Comparison of ENCODE assay signal across 17 cellular contexts in the genomic region with DNA sequence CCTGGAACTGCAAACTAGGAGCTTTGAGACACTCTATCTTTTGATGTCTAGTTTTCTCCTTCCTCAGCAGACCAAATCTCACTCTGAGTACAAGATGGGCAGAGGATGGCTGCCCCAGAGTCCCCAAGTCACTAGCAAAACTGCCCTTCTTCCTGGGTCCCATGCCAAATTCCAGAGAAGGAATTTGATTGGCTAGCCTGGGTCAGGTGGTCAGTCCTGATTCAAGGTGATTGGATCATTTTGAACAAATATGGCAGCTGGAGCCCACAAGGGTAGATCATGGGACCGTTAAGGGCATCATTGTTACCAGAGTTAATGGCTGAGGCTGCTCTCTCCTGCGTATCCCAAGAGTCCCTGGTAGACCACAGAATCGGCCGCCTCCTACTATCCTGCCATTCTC. TPM values are rescaled to one million over a fixed set of nuclear protein-coding genes. Genes with fewer than 3 reads are reported as not detected.
DNase-seq lines count a peak whose midpoint lies in the region; ATAC-seq, FAIRE-seq and TF ChIP-seq lines count a peak whose summit lies in the region.
"Had no signal": no experiment of that assay in that cellular context is flagged by ENCODE, and none has a peak within 500 bp of the region (broad histone marks: within the 10 kb centered on the region; RNA-seq: fewer than 3 reads in every experiment).

No MANE protein-coding gene starts in this region.

- intact Hi-C loops in dorsolateral prefrontal cortex (cut with DNase I): no loop called here
- intact Hi-C loops in posterior vena cava (cut with DNase I): no loop called here

- TF ChIP-seq EP300 in A549 (IDR thresholded peaks at IDR 0.05): no peak

- no peak overlapping the region for H3K27ac Mint-ChIP-seq in activated CD4-positive, alpha-beta T cell treated with anti-CD3 and anti-CD28 coated beads, Interleukin-2, amount 10 ng/mL, durations not matched to agents 7 days and 5 days
- H3K27ac Mint-ChIP-seq: CD4-positive, CD25-positive, alpha-beta regulatory T cell had no signal

- no peak overlapping the region for H3K4me3 Mint-ChIP-seq in activated CD4-positive, alpha-beta T cell treated with anti-CD3 and anti-CD28 coated beads, Interleukin-2, amount 10 ng/mL, durations not matched to agents 7 days and 5 days
- H3K4me3 Mint-ChIP-seq: CD4-positive, CD25-positive, alpha-beta regulatory T cell had no signal

- FAIRE-seq in A549 (lab: Jason Lieb, UNC): no peak

- H3K4me2 ChIP-seq in A549: no peak overlapping the region
- H3K4me2 ChIP-seq: BLaER1 had no signal

- no peak for TF ChIP-seq RAD21 in A549 (conservative IDR thresholded peaks at IDR 0.05 in 1 of 2, IDR thresholded peaks at IDR 0.05 in 1 of 2)

- 69% methylated on average over 4 of the region's 4 CpGs for WGBS in A549 (ENCODE audit: missing lambda C conversion rate)

- H3K4me1 ChIP-seq in A549: no peaks in the 10 kb centered on the region

- no peaks in the 10 kb centered on the region for H3K4me1 Mint-ChIP-seq in activated CD4-positive, alpha-beta T cell treated with anti-CD3 and anti-CD28 coated beads, Interleukin-2, amount 10 ng/mL, durations not matched to agents 7 days and 5 days
- H3K4me1 Mint-ChIP-seq: CD4-positive, CD25-positive, alpha-beta regulatory T cell had no signal

- H3K9me3 Mint-ChIP-seq in activated CD4-positive, alpha-beta T cell treated with anti-CD3 and anti-CD28 coated beads, Interleukin-2, amount 10 ng/mL, durations not matched to agents 7 days and 5 days: no peaks in the 10 kb centered on the region
- H3K9me3 Mint-ChIP-seq: CD4-positive, CD25-positive, alpha-beta regulatory T cell had no signal

- no peaks in the 10 kb centered on the region for H3K27me3 Mint-ChIP-seq in activated CD4-positive, alpha-beta T cell treated with anti-CD3 and anti-CD28 coated beads, Interleukin-2, amount 10 ng/mL, durations not matched to agents 7 days and 5 days
- H3K27me3 Mint-ChIP-seq: CD4-positive, CD25-positive, alpha-beta regulatory T cell had no signal

- peaks cover 0 to 4% (median 0%) of the 10 kb centered on the region in 45 donors for H3K27me3 ChIP-seq in dorsolateral prefrontal cortex
- H3K27me3 ChIP-seq: BLaER1 had no signal

- CTCF ChIA-PET in A549 (lab: Yijun Ruan, JAX): no interaction called here
- CTCF ChIA-PET in activated CD4-positive, alpha-beta T cell treated with anti-CD3 and anti-CD28 coated beads, Interleukin-2, amount 10 ng/mL, durations not matched to agents 7 days and 5 days (lab: Charles Lee): no interaction called here

- TF ChIP-seq CTCF in A549 (IDR thresholded peaks at IDR 0.05) (no peak), dorsolateral prefrontal cortex (IDR thresholded peaks at IDR 0.05 in 54 of 56, conservative IDR thresholded peaks at IDR 0.05 in 2 of 56; ENCODE audit: low read depth in 1 of 56, partially characterized antibody in 56 of 56) (no peak)

- ATAC-seq in A549: no peak; a peak in 1 of 6 replicates
- ATAC-seq in GM19328 (IDR thresholded peaks at IDR 0.05; ENCODE audit: unreplicated experiment): no peak
- ATAC-seq: HCT116 had no signal

- H3K4me3 ChIP-seq in A549: no peak overlapping the region
- H3K4me3 ChIP-seq in dorsolateral prefrontal cortex: no peak overlapping the region
- H3K4me3 ChIP-seq: BLaER1 had no signal

- POLR2A ChIA-PET in A549 (lab: Yijun Ruan, JAX): no interaction called here
- POLR2A ChIA-PET in activated CD4-positive, alpha-beta T cell treated with anti-CD3 and anti-CD28 coated beads, Interleukin-2, amount 10 ng/mL, durations not matched to agents 7 days and 5 days (lab: Charles Lee): no interaction called here

- H3K9me3 ChIP-seq in A549: no peaks in the 10 kb centered on the region
- H3K9me3 ChIP-seq: BLaER1 had no signal

- H3K36me3 Mint-ChIP-seq in activated CD4-positive, alpha-beta T cell treated with anti-CD3 and anti-CD28 coated beads, Interleukin-2, amount 10 ng/mL, durations not matched to agents 7 days and 5 days (ENCODE audit: low read depth): no peaks in the 10 kb centered on the region
- H3K36me3 Mint-ChIP-seq: CD4-positive, CD25-positive, alpha-beta regulatory T cell had no signal

- DNase-seq in A549 (ENCODE audit: low read depth in 1 of 2, low spot score in 1 of 2): no peak
- DNase-seq in RPMI7951 (ENCODE audit: low read depth): peak; percentile 9
- DNase-seq in dorsolateral prefrontal cortex: peak in 1 of 10 donors; percentile 25
- DNase-seq in posterior vena cava (ENCODE audit: low spot score): peak; percentile 2
- DNase-seq in activated CD4-positive, alpha-beta T cell treated with anti-CD3 and anti-CD28 coated beads, Interleukin-2, amount 10 ng/mL, durations not matched to agents 7 days and 5 days: no peak
- no peak for DNase-seq in CD1c-positive myeloid dendritic cell (ENCODE audit: extremely low spot score)
- DNase-seq in globus pallidus (ENCODE audit: low spot score): no peak
- DNase-seq: AML-193; CD4-positive, CD25-positive, alpha-beta regulatory T cell; DMS53; GF-D8 had no signal

- TF ChIP-seq POLR2A in A549 (IDR thresholded peaks at IDR 0.05; ENCODE audit: low read length): no peak

- H3K27ac ChIP-seq in A549 (no peak overlapping the region), dorsolateral prefrontal cortex (peak overlapping the region in 54 of 59 donors; percentile 1 to 98 (median 73))
- H3K27ac ChIP-seq: 22Rv1, BLaER1, HL-60 had no signal

TF ChIP-seq in A549, 52 proteins besides CTCF, POLR2A, EP300 and RAD21:
- TF ChIP-seq, protein P1, sequence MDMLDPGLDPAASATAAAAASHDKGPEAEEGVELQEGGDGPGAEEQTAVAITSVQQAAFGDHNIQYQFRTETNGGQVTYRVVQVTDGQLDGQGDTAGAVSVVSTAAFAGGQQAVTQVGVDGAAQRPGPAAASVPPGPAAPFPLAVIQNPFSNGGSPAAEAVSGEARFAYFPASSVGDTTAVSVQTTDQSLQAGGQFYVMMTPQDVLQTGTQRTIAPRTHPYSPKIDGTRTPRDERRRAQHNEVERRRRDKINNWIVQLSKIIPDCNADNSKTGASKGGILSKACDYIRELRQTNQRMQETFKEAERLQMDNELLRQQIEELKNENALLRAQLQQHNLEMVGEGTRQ (IDR thresholded peaks at IDR 0.05): peak; percentile 17; the same call in 1 of the 2 replicates
- no peak for TF ChIP-seq EHMT2 (IDR thresholded peaks at IDR 0.05; ENCODE audit: low read depth)

RNA-seq across cellular contexts. Expression of a gene that starts 21.7 kb away (rescaled TPM):
- polyA plus RNA-seq in A549 (2011; rRNA removed) (0.03 TPM in 1 of 2 replicates, not detected in the other), A549 (2017; fragmentation: RNase III; extraction: RNeasy Plus Mini Kit Qiagen cat#74134 plus additional on column Dnase treatment) (not detected in 3 replicates)
- polyA plus RNA-seq in A549 (2012; cell fraction: cytosol; rRNA removed): not detected in 2 replicates
- polyA plus RNA-seq in A549 (2012; cell fraction: nucleus; rRNA removed): 0.01 TPM in 1 of 2 replicates, not detected in the other
- polyA minus RNA-seq in A549 (2011; rRNA and poly(A)+ RNA removed): not detected in 2 replicates
- total RNA-seq in RPMI7951 (2014; rRNA removed; shearing (Covaris generic)): not detected in 2 replicates
- total RNA-seq in dorsolateral prefrontal cortex (100 to 1,000 TPM; 127 to 356 (median 209) TPM), posterior vena cava (1 to 10 TPM; 1.2 to 1.3 TPM)
- total RNA-seq in activated CD4-positive, alpha-beta T cell treated with anti-CD3 and anti-CD28 coated beads, Interleukin-2, amount 10 ng/mL, durations not matched to agents 7 days and 5 days: not detected
- total RNA-seq: CD4-positive, CD25-positive, alpha-beta regulatory T cell; H4 had no signal
- polyA plus RNA-seq: CD4-positive, CD25-positive, alpha-beta regulatory T cell had no signal

Comparison
In these comparisons a context has a peak if more than half of its experiments do, and no peak if none do; other contexts are left out.
1. DNase-seq: peak in RPMI7951 (single experiment) and posterior vena cava (single experiment); none in A549 (0 of 2), activated CD4-positive, alpha-beta T cell treated with anti-CD3 and anti-CD28 coated beads, Interleukin-2, amount 10 ng/mL, durations not matched to agents 7 days and 5 days (single experiment), CD1c-positive myeloid dendritic cell (single experiment) and globus pallidus (single experiment).
2. H3K27ac ChIP-seq: peak in dorsolateral prefrontal cortex (54 of 59); none in A549 (0 of 2).
3. RNA of a gene that starts 21.7 kb away (total RNA-seq): 127 to 356 TPM in dorsolateral prefrontal cortex; 1.2 to 1.3 TPM in posterior vena cava, not detected in RPMI7951 and not detected in activated CD4-positive, alpha-beta T cell treated with anti-CD3 and anti-CD28 coated beads, Interleukin-2, amount 10 ng/mL, durations not matched to agents 7 days and 5 days; every median in the first group is over 10 times any median in the second.